In genomic region chr17:30939059-30939689, GRCh38 we compare ENCODE assay signal across 15 cellular contexts. TPM values are rescaled to one million over a fixed set of nuclear protein-coding genes. Genes with fewer than 3 reads are reported as not detected.
DNase-seq lines count a peak whose midpoint lies in the region; ATAC-seq and TF ChIP-seq lines count a peak whose summit lies in the region.
"Had no signal": no experiment of that assay in that cellular context is flagged by ENCODE, and none has a peak within 500 bp of the region (broad histone marks: within the 10 kb centered on the region; RNA-seq: fewer than 3 reads in every experiment).

No MANE protein-coding gene starts in this region.

- DNase-seq in activated CD8-positive, alpha-beta memory T cell treated with anti-CD3 and anti-CD28 coated beads, Interleukin-2, amount 10 ng/mL, durations not matched to agents 7 days and 5 days: no peak
- DNase-seq in activated CD8-positive, alpha-beta memory T cell treated with anti-CD3 and anti-CD28 coated beads, Interleukin-2, amount 50 U/mL, for 4 hours: no peak
- DNase-seq in Peyer's patch (no peak), memory B cell (ENCODE audit: low spot score in 2 of 2) (peak in 1 of 2 donors; percentile 23), C1 segment of cervical spinal cord (lab: John Stamatoyannopoulos, UW) (no peak), NCI-H2227 (lab: John Stamatoyannopoulos, UW; ENCODE audit: unreplicated experiment) (no peak)
- DNase-seq in NK-92 treated with Interleukin-12 subunit alpha and Interleukin-12 subunit beta, amount 100 ng/mL, for 24 hours (lab: John Stamatoyannopoulos, UW): no peak
- DNase-seq: activated CD4-positive, alpha-beta T cell treated with anti-CD3 and anti-CD28 coated beads, Interleukin-2, amount 50 U/mL, for 48 hours; Calu3; MG63; NCI-H2171; stimulated activated CD4-positive, alpha-beta T cell treated with anti-CD3 and anti-CD28 coated beads, Interleukin-12 subunit alpha, Interleukin-12 subunit beta, amount 100 ng/mL, for 4 hours had no signal

- no peaks in the 10 kb centered on the region for H3K27me3 Mint-ChIP-seq in activated CD8-positive, alpha-beta memory T cell treated with anti-CD3 and anti-CD28 coated beads, Interleukin-2, amount 10 ng/mL, durations not matched to agents 7 days and 5 days
- no peaks in the 10 kb centered on the region for H3K27me3 Mint-ChIP-seq in memory B cell

- H3K27me3 ChIP-seq in Peyer's patch: no peaks in the 10 kb centered on the region
- H3K27me3 ChIP-seq: cardiac muscle cell, MG63 had no signal

- CTCF ChIA-PET in activated CD8-positive, alpha-beta memory T cell treated with anti-CD3 and anti-CD28 coated beads, Interleukin-2, amount 10 ng/mL, durations not matched to agents 7 days and 5 days (lab: Charles Lee): interaction anchor here (1.2 to 1.3 kb wide), 3 partner anchors 13 to 115 kb away, joined by 3 to 4 read pairs (median 3); partner anchors contain the start of gene CRLF3

- H3K4me1 Mint-ChIP-seq in activated CD8-positive, alpha-beta memory T cell treated with anti-CD3 and anti-CD28 coated beads, Interleukin-2, amount 10 ng/mL, durations not matched to agents 7 days and 5 days: peaks cover 14% of the 10 kb centered on the region
- peaks cover 6% of the 10 kb centered on the region for H3K4me1 Mint-ChIP-seq in memory B cell

- H3K27ac Mint-ChIP-seq in activated CD8-positive, alpha-beta memory T cell treated with anti-CD3 and anti-CD28 coated beads, Interleukin-2, amount 10 ng/mL, durations not matched to agents 7 days and 5 days: peak overlapping the region; percentile 72
- H3K27ac Mint-ChIP-seq in memory B cell: peak overlapping the region; percentile 93

- no peaks in the 10 kb centered on the region for H3K36me3 ChIP-seq in Peyer's patch
- H3K36me3 ChIP-seq: cardiac muscle cell, gastroesophageal sphincter, MG63 had no signal

- no peaks in the 10 kb centered on the region for H3K9me3 ChIP-seq in Peyer's patch
- H3K9me3 ChIP-seq: gastroesophageal sphincter, MG63 had no signal

- H3K36me3 Mint-ChIP-seq in activated CD8-positive, alpha-beta memory T cell treated with anti-CD3 and anti-CD28 coated beads, Interleukin-2, amount 10 ng/mL, durations not matched to agents 7 days and 5 days: peaks cover 2% of the 10 kb centered on the region
- H3K36me3 Mint-ChIP-seq in memory B cell: peaks cover 34% of the 10 kb centered on the region

- no peaks in the 10 kb centered on the region for H3K9me3 Mint-ChIP-seq in activated CD8-positive, alpha-beta memory T cell treated with anti-CD3 and anti-CD28 coated beads, Interleukin-2, amount 10 ng/mL, durations not matched to agents 7 days and 5 days (ENCODE audit: low read depth)
- no peaks in the 10 kb centered on the region for H3K9me3 Mint-ChIP-seq in memory B cell

- ATAC-seq in activated CD8-positive, alpha-beta memory T cell treated with anti-CD3 and anti-CD28 coated beads, Interleukin-2, amount 10 ng/mL, durations not matched to agents 7 days and 5 days: peak; percentile 42
- peak; percentile 48 for ATAC-seq in GM18867 (IDR thresholded peaks at IDR 0.05; ENCODE audit: unreplicated experiment)
- peak; percentile 85 for ATAC-seq in memory B cell (ENCODE audit: low read depth)
- ATAC-seq: gastroesophageal sphincter had no signal

- no peaks in the 10 kb centered on the region for H3K4me1 ChIP-seq in Peyer's patch
- H3K4me1 ChIP-seq: gastroesophageal sphincter had no signal

- H3K27ac ChIP-seq in Peyer's patch: peak overlapping the region in 3 of 4 donors; percentile 20 to 57 (median 28)
- H3K27ac ChIP-seq: cardiac muscle cell had no signal

- no peak overlapping the region for H3K4me3 ChIP-seq in Peyer's patch
- H3K4me3 ChIP-seq: cardiac muscle cell, gastroesophageal sphincter, MG63 had no signal

- H3K4me3 Mint-ChIP-seq in activated CD8-positive, alpha-beta memory T cell treated with anti-CD3 and anti-CD28 coated beads, Interleukin-2, amount 10 ng/mL, durations not matched to agents 7 days and 5 days: peak overlapping the region; percentile 39
- H3K4me3 Mint-ChIP-seq in memory B cell: peak overlapping the region; percentile 79

- TF ChIP-seq CTCF in Peyer's patch (IDR thresholded peaks at IDR 0.05): no peak

- TF ChIP-seq POLR2A in Peyer's patch (IDR thresholded peaks at IDR 0.05): no peak

RNA-seq across cellular contexts. Expression of gene ADAP2, which starts 17.4 kb away (rescaled TPM):
- 1 to 10 TPM in 1 of 2 experiments, under 1 TPM in 1; 0.89 to 1.6 TPM for total RNA-seq in activated CD8-positive, alpha-beta memory T cell treated with anti-CD3 and anti-CD28 coated beads, Interleukin-2, amount 10 ng/mL, durations not matched to agents 7 days and 5 days
- total RNA-seq in Peyer's patch: 10 to 100 TPM in 3 of 4 donors, 1 to 10 TPM in 1; 1.6 to 32.2 (median 13.6) TPM

RNA-seq across cellular contexts. Expression of gene RNF135, which starts 31.7 kb away (rescaled TPM):
- 1 to 10 TPM; 9.1 to 9.5 TPM for total RNA-seq in activated CD8-positive, alpha-beta memory T cell treated with anti-CD3 and anti-CD28 coated beads, Interleukin-2, amount 10 ng/mL, durations not matched to agents 7 days and 5 days
- 10 to 100 TPM; 18.4 to 31.4 (median 24.5) TPM for total RNA-seq in Peyer's patch

RNA-seq across cellular contexts. Expression of gene TEFM, which starts 33.1 kb away (rescaled TPM):
- 10 to 100 TPM; 15.3 to 16.0 TPM for total RNA-seq in activated CD8-positive, alpha-beta memory T cell treated with anti-CD3 and anti-CD28 coated beads, Interleukin-2, amount 10 ng/mL, durations not matched to agents 7 days and 5 days
- total RNA-seq in Peyer's patch: 10 to 100 TPM in 2 of 4 donors, 1 to 10 TPM in 2; 7.4 to 25.9 (median 11.5) TPM
